ENCODE assay signal across 8 cellular contexts in genomic region chr14:74762917-74763802, GRCh38. TPM values are rescaled to one million over a fixed set of nuclear protein-coding genes. Genes with fewer than 3 reads are reported as not detected.
A peak's percentile ranks its signal among the peaks of the same experiment; 100 is the strongest.
DNase-seq lines count a peak whose midpoint lies in the region; ATAC-seq, FAIRE-seq and TF ChIP-seq lines count a peak whose summit lies in the region.

Gene YLPM1 (plus strand): TSS chr14:74763316. CDS start chr14:74763490, 174 bp downstream.

- H3K36me3 ChIP-seq in OCI-LY3 (replicated peaks; ENCODE audit: low read depth, low read length) = peaks cover 30% of the 10 kb centered on the region
- no peaks in the 10 kb centered on the region for H3K36me3 ChIP-seq in endothelial cell of umbilical vein (ENCODE audit: control insufficient read depth in 2 of 2, extremely low read depth in 1 of 2, insufficient read depth in 2 of 2, low read length in 2 of 2)

- peak within 1 kb of the TSS; percentile 99 for H2AFZ ChIP-seq in OCI-LY3 (ENCODE audit: low read depth, low read length)
- H2AFZ ChIP-seq in endothelial cell of umbilical vein (ENCODE audit: low read depth, low read length) = peak within 1 kb of the TSS; percentile 88

- H3K9ac ChIP-seq in OCI-LY3 (ENCODE audit: low read length) = peak within 1 kb of the TSS; percentile 86
- peak within 1 kb of the TSS; percentile 91 for H3K9ac ChIP-seq in endothelial cell of umbilical vein (replicated peaks; ENCODE audit: extremely low read depth, insufficient read depth, low read length)

- TSS peak; percentile 45 for BruUV-seq in endothelial cell of umbilical vein (replicated peaks; lab: Mats Ljungman, UMichigan)

- dilution Hi-C loops in endothelial cell of umbilical vein (cut with MboI; ENCODE audit: extremely low pct_ligation_motif_present, low sequenced_read_pairs) = no loop called here

- H3K27ac ChIP-seq in OCI-LY3 (ENCODE audit: low read length) (peak within 1 kb of the TSS; percentile 58), endothelial cell of umbilical vein (ENCODE audit: insufficient read depth, low read depth, low read length) (peak within 1 kb of the TSS; percentile 86)

- TF ChIP-seq CTCF in D721Med (IDR thresholded peaks at IDR 0.05; ENCODE audit: insufficient read depth, missing control alignments) = peak; percentile 60
- TF ChIP-seq CTCF in OCI-LY3 (IDR thresholded peaks at IDR 0.05; ENCODE audit: low read depth, low read length) = peak; percentile 54
- TF ChIP-seq CTCF in endothelial cell of umbilical vein (IDR thresholded peaks at IDR 0.05; ENCODE audit: extremely low read depth in 1 of 2, insufficient read depth in 1 of 2, low read depth in 1 of 2, low read length in 2 of 2) = peak; percentile 42 to 62

- peak within 1 kb of the TSS; percentile 99 for H3K4me3 ChIP-seq in OCI-LY3 (ENCODE audit: low read length)
- peak within 1 kb of the TSS; percentile 59 to 92 (median 90) for H3K4me3 ChIP-seq in endothelial cell of umbilical vein (replicated peaks in 1 of 3; ENCODE audit: insufficient read depth in 1 of 3, low read depth in 1 of 3, low read length in 3 of 3)

- TF ChIP-seq POLR2A in endothelial cell of umbilical vein (IDR thresholded peaks at IDR 0.05; ENCODE audit: low read depth, low read length) = peak; percentile 86

- H3K9me3 ChIP-seq in OCI-LY3 (ENCODE audit: insufficient read depth, low read length) = no peaks in the 10 kb centered on the region
- no peaks in the 10 kb centered on the region for H3K9me3 ChIP-seq in endothelial cell of umbilical vein (replicated peaks; ENCODE audit: control insufficient read depth, insufficient read depth, low read length)

- DNase-seq in D721Med (ENCODE audit: insufficient read length, low spot score) = peak; percentile 55
- DNase-seq in HuH-7 (ENCODE audit: low spot score) = peak; percentile 78
- peak; percentile 82 for DNase-seq in activated T-cell treated with anti-CD3 and anti-CD28 coated beads for 1 hour (ENCODE audit: low read depth)
- DNase-seq in endothelial cell of umbilical vein (ENCODE audit: low read depth, low spot score) = peak; percentile 97
- DNase-seq in middle frontal gyrus (ENCODE audit: extremely low spot score, low spot score) = peak; percentile 84
- peak; percentile 75 to 85 for DNase-seq in stimulated activated CD8-positive, alpha-beta memory T cell treated with anti-CD3 and anti-CD28 coated beads, Interleukin-4, amount 100 ng/mL, for 1 hour (ENCODE audit: low read depth in 2 of 2, low spot score in 1 of 2)

- peak; percentile 96 for ATAC-seq in GM21447 (IDR thresholded peaks at IDR 0.05; ENCODE audit: unreplicated experiment)

- CTCF ChIA-PET in endothelial cell of umbilical vein (lab: Charles Lee) = interaction anchor here (0.7 to 2.2 kb wide), 15 partner anchors 10 to 154 kb away, joined by 3 to 20 read pairs (median 5); partner anchors contain the start of gene LTBP2

- intact Hi-C loops in endothelial cell of umbilical vein (cut with micrococcal nuclease) = loop anchor here (1.0 kb wide), 3 partner anchors 30 to 151 kb away; partner anchors contain the start of genes AREL1, FCF1 and LTBP2

- H3K9me1 ChIP-seq in endothelial cell of umbilical vein (replicated peaks; ENCODE audit: control insufficient read depth, extremely low read depth, insufficient read depth, low read length) = no peaks in the 10 kb centered on the region

- H3K4me2 ChIP-seq in OCI-LY3 (ENCODE audit: low read length) (peak within 1 kb of the TSS; percentile 99), endothelial cell of umbilical vein (ENCODE audit: insufficient read depth, low read length) (peak within 1 kb of the TSS; percentile 88)

- POLR2A ChIA-PET in endothelial cell of umbilical vein (lab: Charles Lee) = interaction anchor here (0.6 to 1.0 kb wide), 2 partner anchors 43 to 154 kb away, joined by 3 to 4 read pairs; no protein-coding TSS in a partner anchor

- H4K20me1 ChIP-seq in OCI-LY3 (ENCODE audit: insufficient read depth, low read length) (peaks cover 28% of the 10 kb centered on the region), endothelial cell of umbilical vein (replicated peaks; ENCODE audit: control insufficient read depth, extremely low read depth, insufficient read depth, low read length) (peaks cover 14% of the 10 kb centered on the region)

- H3K27me3 ChIP-seq in OCI-LY3 (ENCODE audit: low read depth, low read length) = no peaks in the 10 kb centered on the region
- no peaks in the 10 kb centered on the region for H3K27me3 ChIP-seq in endothelial cell of umbilical vein (ENCODE audit: control insufficient read depth in 2 of 2, insufficient read depth in 2 of 2, low read length in 2 of 2)

- H3K4me1 ChIP-seq in OCI-LY3 (ENCODE audit: low read length) (peaks cover 33% of the 10 kb centered on the region), endothelial cell of umbilical vein (ENCODE audit: control insufficient read depth, extremely low read depth, insufficient read depth, low read length) (peaks cover 25% of the 10 kb centered on the region)

- H3K79me2 ChIP-seq in OCI-LY3 (ENCODE audit: low read length) = peaks cover 55% of the 10 kb centered on the region
- H3K79me2 ChIP-seq in endothelial cell of umbilical vein (ENCODE audit: control insufficient read depth, insufficient read depth, low read length) = peaks cover 49% of the 10 kb centered on the region

- FAIRE-seq in D721Med (lab: Jason Lieb, UNC) = peak; percentile 67
- peak; percentile 85 for FAIRE-seq in endothelial cell of umbilical vein (lab: Jason Lieb, UNC)

TF ChIP-seq in endothelial cell of umbilical vein, 7 proteins besides CTCF, POLR2A, EP300 and RAD21:
- TF ChIP-seq JUN (IDR thresholded peaks at IDR 0.05; ENCODE audit: borderline replicate concordance, insufficient read depth, insufficient read length, low read depth) (no peak), POLR2AphosphoS5 (IDR thresholded peaks at IDR 0.05; ENCODE audit: insufficient read depth, low read depth, low read length) (peak; percentile 81), MAX (IDR thresholded peaks at IDR 0.05; ENCODE audit: insufficient read depth, insufficient read length) (no peak), GATA2 (IDR thresholded peaks at IDR 0.05; ENCODE audit: insufficient read depth, insufficient read length, low read depth, low read length) (peak; percentile 81), FOS (IDR thresholded peaks at IDR 0.05; ENCODE audit: borderline replicate concordance, insufficient read depth, low read length) (no peak)
TF ChIP-seq in endothelial cell of umbilical vein: peak in this region for 2.

RNA-seq across cellular contexts. Expression of gene YLPM1, which starts in this region (rescaled TPM):
- total RNA-seq in endothelial cell of umbilical vein = 81.0 and 85.7 TPM in 2 replicates
- 11.4 and 14.9 TPM in 2 replicates for polyA plus RNA-seq in endothelial cell of umbilical vein
- 17.4 and 19.5 TPM in 2 replicates for polyA plus RNA-seq in endothelial cell of umbilical vein (2011; cell fraction: cytosol; rRNA removed)
- 62.3 and 71.9 TPM in 2 replicates for polyA plus RNA-seq in endothelial cell of umbilical vein (2011; cell fraction: nucleus; rRNA removed)
- 43.8 and 61.5 TPM in 2 replicates for polyA plus RNA-seq in endothelial cell of umbilical vein (2012)
- polyA minus RNA-seq in endothelial cell of umbilical vein = 42.2 and 45.4 TPM in 2 replicates
- polyA minus RNA-seq in endothelial cell of umbilical vein (2011; cell fraction: cytosol; rRNA and poly(A)+ RNA removed) = 11.9 TPM
- polyA minus RNA-seq in endothelial cell of umbilical vein (2011; cell fraction: nucleus; rRNA and poly(A)+ RNA removed) = 118 and 155 TPM in 2 replicates

Comparison
In these comparisons a context has a peak if more than half of its experiments do, and no peak if none do; other contexts are left out.
1. Peak in every context shown above with its lines: DNase-seq, ATAC-seq, H3K4me3 ChIP-seq and H3K27ac ChIP-seq.